Comparison of ENCODE assay signal across 10 cellular contexts in genomic region chr9:90803860-90804593, GRCh38. TPM values are rescaled to one million over a fixed set of nuclear protein-coding genes. Genes with fewer than 3 reads are reported as not detected.
A peak's percentile ranks its signal among the peaks of the same experiment; 100 is the strongest.
DNase-seq lines count a peak whose midpoint lies in the region; ATAC-seq, FAIRE-seq and TF ChIP-seq lines count a peak whose summit lies in the region.
"Had no signal": no experiment of that assay in that cellular context is flagged by ENCODE, and none has a peak within 500 bp of the region (broad histone marks: within the 10 kb centered on the region; RNA-seq: fewer than 3 reads in every experiment).

No MANE protein-coding gene starts in this region.

- no peak for ATAC-seq in HG02884 (IDR thresholded peaks at IDR 0.05; ENCODE audit: unreplicated experiment)

- H4K8ac ChIP-seq in trophoblast cell (ENCODE audit: low read depth, low read length): no peak overlapping the region

- H2BK120ac ChIP-seq in trophoblast cell (ENCODE audit: insufficient read depth, low read length, poor library complexity): no peak overlapping the region

- no peak overlapping the region for H2AFZ ChIP-seq in OCI-LY7 (ENCODE audit: low read length)
- H2AFZ ChIP-seq in trophoblast cell (ENCODE audit: insufficient read depth, low read length, poor library complexity): no peak overlapping the region

- intact Hi-C loops in OCI-LY7 (cut with micrococcal nuclease; ENCODE audit: unreplicated experiment): loop anchor here (1.0 to 10.0 kb wide), 4 partner anchors 23 to 1489 kb away; partner anchors contain the start of genes CKS2 and SECISBP2

- peak overlapping the region; percentile 91 for H3K4me2 ChIP-seq in OCI-LY7 (ENCODE audit: low read length)
- no peak overlapping the region for H3K4me2 ChIP-seq in trophoblast cell (ENCODE audit: low read length)

- H3K4me1 ChIP-seq in OCI-LY7 (ENCODE audit: insufficient read depth, low read length, poor library complexity, severe bottlenecking) (peaks cover 69% of the 10 kb centered on the region), mononuclear cell (ENCODE audit: insufficient read depth, low read length) (peaks cover 65% of the 10 kb centered on the region), trophoblast cell (ENCODE audit: control insufficient read depth in 1 of 2, insufficient read depth in 2 of 2, low read length in 2 of 2) (peaks cover 0 to 5% of the 10 kb centered on the region in 2 experiments)

- H3K36me3 ChIP-seq in OCI-LY7 (ENCODE audit: insufficient read depth, low read length) (peaks cover 28% of the 10 kb centered on the region), trophoblast cell (ENCODE audit: control insufficient read depth in 1 of 2, insufficient read depth in 2 of 2, low read length in 2 of 2) (no peaks in the 10 kb centered on the region)

- BruUV-seq in OCI-LY7 (replicated peaks; lab: Mats Ljungman, UMichigan): TSS peak; percentile 89

- FAIRE-seq in D721Med (lab: Jason Lieb, UNC): peak; percentile 84
- FAIRE-seq in GM18507 (lab: Jason Lieb, UNC): peak; percentile 80
- FAIRE-seq: colon had no signal

- no peak overlapping the region for H3K18ac ChIP-seq in trophoblast cell (ENCODE audit: low read length)

- DNase-seq in D721Med (ENCODE audit: insufficient read length, low spot score) (no peak), GM18507 (ENCODE audit: extremely low spot score, insufficient read length, low read depth) (no peak), OCI-LY7 (ENCODE audit: low spot score) (peak; percentile 81), AG08396 (ENCODE audit: low spot score) (no peak), superior temporal gyrus (ENCODE audit: extremely low spot score) (no peak), trophoblast cell (no peak)
- DNase-seq: NCI-H524 treated with DMSO at 0.1 percent for 48 hours had no signal

- H3K14ac ChIP-seq in trophoblast cell (ENCODE audit: low read length): no peak overlapping the region

- no peak overlapping the region for H4K12ac ChIP-seq in trophoblast cell (ENCODE audit: low read depth, low read length)

- H3K4me3 ChIP-seq in OCI-LY7 (ENCODE audit: low read depth, low read length, poor library complexity, severe bottlenecking): peak overlapping the region; percentile 91
- peak overlapping the region; percentile 84 for H3K4me3 ChIP-seq in mononuclear cell (ENCODE audit: low read length)
- H3K4me3 ChIP-seq in trophoblast cell (ENCODE audit: low read depth, low read length): no peak overlapping the region

- no CpG with 5 or more reads among the region's 3 CpGs for WGBS in trophoblast cell (ENCODE audit: extremely low coverage, insufficient coverage, insufficient read length)

- H2BK12ac ChIP-seq in trophoblast cell (ENCODE audit: low read length): no peak overlapping the region

- no peak overlapping the region for H3K9ac ChIP-seq in trophoblast cell (ENCODE audit: low read length)

- POLR2A ChIA-PET in OCI-LY7 (lab: Charles Lee): interaction anchor here (0.6 to 2.7 kb wide), 19 partner anchors 8 to 1060 kb away, joined by 3 to 30 read pairs (median 4); no protein-coding TSS in a partner anchor

- CTCF ChIA-PET in OCI-LY7 (lab: Charles Lee; ENCODE audit: unreplicated experiment): interaction anchor here (0.9 to 1.5 kb wide), 3 partner anchors 12 to 94 kb away, joined by 3 to 5 read pairs (median 3); no protein-coding TSS in a partner anchor

- no peaks in the 10 kb centered on the region for H3K9me2 ChIP-seq in OCI-LY7 (ENCODE audit: insufficient read depth, low read length)

- H3K27me3 ChIP-seq in mononuclear cell (ENCODE audit: insufficient read depth, low read length) (no peaks in the 10 kb centered on the region), trophoblast cell (ENCODE audit: insufficient read depth, low read length) (peaks cover 12% of the 10 kb centered on the region)

- H2AK5ac ChIP-seq in trophoblast cell (ENCODE audit: low read length): no peak overlapping the region

- H4K91ac ChIP-seq in trophoblast cell (ENCODE audit: low read depth, low read length): no peak overlapping the region

- no peaks in the 10 kb centered on the region for H3K79me1 ChIP-seq in trophoblast cell (ENCODE audit: low read length)

- TF ChIP-seq CTCF in D721Med (IDR thresholded peaks at IDR 0.05; ENCODE audit: insufficient read depth, missing control alignments) (no peak), OCI-LY7 (conservative IDR thresholded peaks at IDR 0.05; ENCODE audit: low read length) (no peak)

- H3K9me3 ChIP-seq in OCI-LY7 (ENCODE audit: low read length) (no peaks in the 10 kb centered on the region), mononuclear cell (ENCODE audit: low read depth, low read length) (no peaks in the 10 kb centered on the region), trophoblast cell (ENCODE audit: insufficient read depth, low read depth, low read length) (peaks cover 2% of the 10 kb centered on the region)

- peak overlapping the region; percentile 95 for H3K27ac ChIP-seq in OCI-LY7 (ENCODE audit: low read depth, low read length, poor library complexity, severe bottlenecking)
- H3K27ac ChIP-seq in trophoblast cell (ENCODE audit: low read depth, low read length): no peak overlapping the region

- no peaks in the 10 kb centered on the region for H4K20me1 ChIP-seq in OCI-LY7 (ENCODE audit: insufficient read depth, low read length)

- no peak overlapping the region for H3K23ac ChIP-seq in trophoblast cell (ENCODE audit: low read length)

- H2BK5ac ChIP-seq in trophoblast cell (ENCODE audit: low read depth, low read length, poor library complexity): no peak overlapping the region

- H3K79me2 ChIP-seq in OCI-LY7 (ENCODE audit: insufficient read depth, low read depth, low read length): peaks cover 78% of the 10 kb centered on the region
- H3K79me2 ChIP-seq in trophoblast cell (ENCODE audit: control insufficient read depth, insufficient read depth, low read length, poor library complexity): no peaks in the 10 kb centered on the region

- H3K4ac ChIP-seq in trophoblast cell (ENCODE audit: low read depth, low read length): no peak overlapping the region

RNA-seq across cellular contexts. Expression of gene SYK, which starts 2.4 kb away (rescaled TPM):
- total RNA-seq in OCI-LY7 (2014; rRNA removed; shearing (Covaris generic)): 106 and 112 TPM in 2 replicates
- 175 and 201 TPM in 2 replicates for total RNA-seq in OCI-LY7 (2022)
- total RNA-seq in mononuclear cell: 38.9 TPM
- polyA plus RNA-seq in trophoblast cell (2013): 0.40 and 0.52 TPM in 2 replicates
